In the genomic region with DNA sequence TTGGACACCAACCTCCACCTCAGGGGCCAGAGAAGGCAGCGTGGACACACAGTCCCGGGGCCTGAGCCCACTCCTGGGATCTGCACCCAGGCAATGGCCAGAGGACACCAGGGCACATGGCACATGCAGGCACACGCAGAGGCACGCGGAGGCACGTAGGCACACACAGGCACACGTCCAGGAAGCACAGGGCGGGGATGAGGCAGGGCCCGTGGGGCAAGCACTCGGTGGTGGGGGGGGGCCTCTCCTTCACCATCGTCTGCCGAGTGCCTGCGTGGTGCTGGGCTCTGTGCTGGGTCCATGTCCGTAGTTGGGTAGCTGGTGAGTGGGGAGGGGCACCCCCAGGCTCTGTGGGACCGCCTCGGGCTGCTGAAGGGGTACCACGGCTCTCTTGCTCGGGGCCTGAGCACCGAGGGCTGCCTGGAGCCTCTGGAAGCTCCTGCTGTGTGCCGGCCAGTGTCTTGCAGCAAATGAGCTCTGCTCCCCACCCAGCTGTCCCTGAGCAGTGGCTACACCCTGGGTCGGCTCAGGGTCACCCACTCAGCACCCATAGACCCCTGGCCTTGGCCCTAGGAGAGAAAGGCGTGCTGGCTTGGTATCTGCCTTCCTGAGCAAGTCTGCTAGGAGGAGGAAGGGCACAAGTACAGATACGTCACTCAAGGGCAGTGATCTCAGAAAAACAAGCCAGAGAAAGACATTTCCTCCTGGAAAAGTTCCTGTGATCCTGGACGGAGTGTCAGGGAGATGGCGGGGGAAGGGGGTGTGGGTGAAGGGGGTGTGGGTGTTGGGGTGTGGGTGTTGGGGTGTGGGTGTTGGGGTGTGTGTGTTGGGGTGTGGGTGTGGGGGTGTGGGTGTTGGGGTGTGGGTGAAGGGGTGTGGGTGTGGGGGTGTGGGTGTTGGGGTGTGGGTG, we compare ENCODE assay signal across 8 cellular contexts. TPM values are rescaled to one million over a fixed set of nuclear protein-coding genes. Genes with fewer than 3 reads are reported as not detected.
A peak's percentile ranks its signal among the peaks of the same experiment; 100 is the strongest.
DNase-seq lines count a peak whose midpoint lies in the region; FAIRE-seq and TF ChIP-seq lines count a peak whose summit lies in the region.

No MANE protein-coding gene starts in this region.

- no peak for DNase-seq in T-helper 1 cell
- DNase-seq in activated naive CD4-positive, alpha-beta T cell treated with anti-CD3 and anti-CD28 coated beads, Interleukin-2, amount 50 U/mL, for 16 hours: peak; percentile 18
- DNase-seq in hepatocyte (ENCODE audit: low spot score): peak; percentile 61
- peak; percentile 74 to 84 for DNase-seq in suprapubic skin (ENCODE audit: low spot score in 2 of 2)
- DNase-seq in small intestine: no peak
- DNase-seq in RPMI8226: no peak
- no peak for DNase-seq in foreskin melanocyte

- H2AFZ ChIP-seq in hepatocyte: no peak overlapping the region

- no peak for TF ChIP-seq EP300 in suprapubic skin (IDR thresholded peaks at IDR 0.05)

- H3K4me1 ChIP-seq in hepatocyte (ENCODE audit: insufficient read depth): peaks cover 9% of the 10 kb centered on the region
- H3K4me1 ChIP-seq in suprapubic skin: peaks cover 64% of the 10 kb centered on the region
- no peaks in the 10 kb centered on the region for H3K4me1 ChIP-seq in small intestine (ENCODE audit: control insufficient read depth in 2 of 2, insufficient read depth in 1 of 2, low read depth in 1 of 2, low read length in 1 of 2)

- no peak overlapping the region for H3K4me3 Mint-ChIP-seq in T-helper 1 cell treated with Interleukin-12 subunit alpha and Interleukin-12 subunit beta and Interleukin-4 antibody, amounts not matched to agents 30 μg/mL and 1 μg/mL, for 36 hours

- H3K27me3 ChIP-seq in hepatocyte (no peaks in the 10 kb centered on the region), suprapubic skin (no peaks in the 10 kb centered on the region), small intestine (ENCODE audit: control insufficient read depth in 2 of 2, insufficient read depth in 2 of 2, low read length in 2 of 2) (no peaks in the 10 kb centered on the region)

- WGBS in hepatocyte (ENCODE audit: low lambda C conversion rate, missing lambda C conversion rate): 74% methylated on average over 23 of the region's 25 CpGs
- 32% methylated on average over 12 of the region's 25 CpGs for WGBS in suprapubic skin
- 48 to 68% (median 65%) methylated on average over 23 to 25 of the region's 25 CpGs for WGBS in small intestine, 3 donors

- no peak for FAIRE-seq in small intestine (lab: Jason Lieb, UNC)

- H3K79me2 ChIP-seq in hepatocyte: no peaks in the 10 kb centered on the region

- H3K4me1 Mint-ChIP-seq in T-helper 1 cell treated with Interleukin-12 subunit alpha and Interleukin-12 subunit beta and Interleukin-4 antibody, amounts not matched to agents 30 μg/mL and 1 μg/mL, for 36 hours (ENCODE audit: low read depth): peaks cover 2% of the 10 kb centered on the region

- no peak for TF ChIP-seq POLR2A in suprapubic skin (IDR thresholded peaks at IDR 0.05)

- H3K36me3 Mint-ChIP-seq in T-helper 1 cell treated with Interleukin-12 subunit alpha and Interleukin-12 subunit beta and Interleukin-4 antibody, amounts not matched to agents 30 μg/mL and 1 μg/mL, for 36 hours (ENCODE audit: low read depth): no peaks in the 10 kb centered on the region

- H3K9me3 ChIP-seq in hepatocyte (ENCODE audit: low read depth) (no peaks in the 10 kb centered on the region), suprapubic skin (no peaks in the 10 kb centered on the region), small intestine (ENCODE audit: control insufficient read depth, low read depth) (no peaks in the 10 kb centered on the region)

- H3K4me3 ChIP-seq in hepatocyte (no peak overlapping the region), suprapubic skin (no peak overlapping the region), small intestine (ENCODE audit: low read depth in 1 of 2, low read length in 2 of 2) (no peak overlapping the region)

- H3K36me3 ChIP-seq in hepatocyte (replicated peaks; ENCODE audit: insufficient read depth, low read depth): no peaks in the 10 kb centered on the region
- H3K36me3 ChIP-seq in suprapubic skin: no peaks in the 10 kb centered on the region
- H3K36me3 ChIP-seq in small intestine (ENCODE audit: control insufficient read depth in 2 of 2, insufficient read depth in 2 of 2, low read length in 2 of 2): no peaks in the 10 kb centered on the region

- no peaks in the 10 kb centered on the region for H3K9me3 Mint-ChIP-seq in T-helper 1 cell treated with Interleukin-12 subunit alpha and Interleukin-12 subunit beta and Interleukin-4 antibody, amounts not matched to agents 30 μg/mL and 1 μg/mL, for 36 hours

- no peaks in the 10 kb centered on the region for H3K27me3 Mint-ChIP-seq in T-helper 1 cell treated with Interleukin-12 subunit alpha and Interleukin-12 subunit beta and Interleukin-4 antibody, amounts not matched to agents 30 μg/mL and 1 μg/mL, for 36 hours (ENCODE audit: low read depth)

- TF ChIP-seq CTCF in hepatocyte (IDR thresholded peaks at IDR 0.05; ENCODE audit: poor library complexity): no peak
- TF ChIP-seq CTCF in suprapubic skin (IDR thresholded peaks at IDR 0.05): no peak

- H4K20me1 ChIP-seq in hepatocyte (ENCODE audit: insufficient read depth, poor library complexity, severe bottlenecking): no peaks in the 10 kb centered on the region

- no peak overlapping the region for H3K27ac ChIP-seq in hepatocyte
- peak overlapping the region; percentile 76 for H3K27ac ChIP-seq in suprapubic skin
- H3K27ac ChIP-seq in small intestine (ENCODE audit: low read depth in 1 of 2, low read length in 1 of 2): peak overlapping the region in 1 of 2 donors; percentile 17

- no peaks in the 10 kb centered on the region for H3K9me2 ChIP-seq in hepatocyte (replicated peaks; ENCODE audit: insufficient read depth)

- H3K4me2 ChIP-seq in hepatocyte: no peak overlapping the region

- peak overlapping the region; percentile 81 for H3K27ac Mint-ChIP-seq in T-helper 1 cell treated with Interleukin-12 subunit alpha and Interleukin-12 subunit beta and Interleukin-4 antibody, amounts not matched to agents 30 μg/mL and 1 μg/mL, for 36 hours

RNA-seq across cellular contexts. Expression of a gene that starts 26.5 kb away (rescaled TPM):
- not detected in 2 replicates for total RNA-seq in hepatocyte
- polyA plus RNA-seq in hepatocyte: not detected in 2 replicates
- not detected for total RNA-seq in suprapubic skin
- under 1 TPM in 1 of 3 donors, not detected in 2; 0.04 TPM for polyA plus RNA-seq in small intestine

RNA-seq across cellular contexts. Expression of a gene that starts 37.3 kb away (rescaled TPM):
- total RNA-seq in hepatocyte: not detected in 2 replicates
- polyA plus RNA-seq in hepatocyte: 0.44 and 0.84 TPM in 2 replicates
- not detected for total RNA-seq in suprapubic skin
- polyA plus RNA-seq in small intestine: 1 to 10 TPM in 1 of 3 donors, under 1 TPM in 1, not detected in 1; 0.27 to 1.2 TPM

Comparison
In these comparisons a context has a peak if more than half of its experiments do, and no peak if none do; other contexts are left out.
1. DNase-seq: peak in activated naive CD4-positive, alpha-beta T cell treated with anti-CD3 and anti-CD28 coated beads, Interleukin-2, amount 50 U/mL, for 16 hours (single experiment), hepatocyte (single experiment) and suprapubic skin (2 of 2); none in T-helper 1 cell (0 of 5), small intestine (single experiment), RPMI8226 (single experiment) and foreskin melanocyte (single experiment).